In the genomic region with DNA sequence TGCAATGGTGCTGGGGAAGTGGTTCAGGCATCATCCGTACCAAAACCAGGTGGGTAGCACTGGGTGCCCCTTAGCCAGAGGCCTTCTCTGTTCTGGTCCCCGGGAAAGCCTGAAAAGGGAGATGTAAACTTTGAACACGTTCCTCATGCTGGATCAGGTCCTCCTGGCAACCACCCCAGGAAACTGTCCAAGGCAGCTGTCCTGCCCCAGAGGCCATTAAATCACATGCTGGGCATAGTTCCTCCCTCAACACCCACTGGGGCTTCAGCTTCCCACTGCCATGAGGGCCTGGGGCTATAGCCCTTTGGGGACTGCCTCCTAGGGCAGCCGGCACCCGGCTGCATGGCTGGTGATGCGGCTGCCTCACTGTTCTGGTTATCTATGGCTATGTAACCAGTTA, we compare ENCODE assay signal across 22 cellular contexts.
"Had no signal": no experiment of that assay in that cellular context is flagged by ENCODE, and none has a peak within 500 bp of the region (broad histone marks: within the 10 kb centered on the region; RNA-seq: fewer than 3 reads in every experiment).

No MANE protein-coding gene starts in this region.

- H3K27me3 ChIP-seq: pancreas, thyroid gland, vagina had no signal

- H3K36me3 ChIP-seq: esophagus squamous epithelium, left lung, lower lobe of right lung, neutrophil, pancreas, stomach, thyroid gland, vagina had no signal

- H3K4me3 ChIP-seq: coronary artery, esophagus squamous epithelium, left lung, lower lobe of right lung, pancreas, stomach, thyroid gland, vagina had no signal

- H3K9me3 ChIP-seq: lower lobe of right lung, neutrophil, pancreas, thyroid gland, vagina had no signal

- H3K4me1 ChIP-seq: esophagus squamous epithelium, left lung, lower lobe of right lung, pancreas, stomach, thyroid gland, vagina had no signal

- H3K4me1 Mint-ChIP-seq: natural killer cell; stimulated activated effector memory CD8-positive, alpha-beta T cell treated with anti-CD3 and anti-CD28 coated beads, Interleukin-12 subunit alpha, Interleukin-12 subunit beta, amount 100 ng/mL, for 72 hours had no signal

- H3K4me3 Mint-ChIP-seq: natural killer cell; neural crest cell; stimulated activated effector memory CD8-positive, alpha-beta T cell treated with anti-CD3 and anti-CD28 coated beads, Interleukin-12 subunit alpha, Interleukin-12 subunit beta, amount 100 ng/mL, for 72 hours had no signal

- DNase-seq: dermis blood vessel endothelial cell; effector memory CD4-positive, alpha-beta T cell; esophagus squamous epithelium; head of caudate nucleus; kidney; lower lobe of right lung; natural killer cell; pancreas; retina; stimulated activated CD4-positive, alpha-beta T cell treated with anti-CD3 and anti-CD28 coated beads, Interleukin-2, amount 100 ng/mL, for 24 hours; stimulated activated CD4-positive, alpha-beta T cell treated with anti-CD3 and anti-CD28 coated beads, Interleukin-4, amount 100 ng/mL, for 24 hours; stimulated activated naive CD4-positive, alpha-beta T cell treated with Interleukin-2 at 50 U/mL for 16 hours; stomach; thyroid gland; trophoblast cell had no signal

- H3K36me3 Mint-ChIP-seq: natural killer cell; stimulated activated effector memory CD8-positive, alpha-beta T cell treated with anti-CD3 and anti-CD28 coated beads, Interleukin-12 subunit alpha, Interleukin-12 subunit beta, amount 100 ng/mL, for 72 hours had no signal

- H3K9me3 Mint-ChIP-seq: natural killer cell; neural crest cell; stimulated activated effector memory CD8-positive, alpha-beta T cell treated with anti-CD3 and anti-CD28 coated beads, Interleukin-12 subunit alpha, Interleukin-12 subunit beta, amount 100 ng/mL, for 72 hours had no signal

- H3K27ac ChIP-seq: coronary artery, esophagus squamous epithelium, left lung, lower lobe of right lung, neutrophil, pancreas, stomach, thyroid gland, vagina had no signal

- ATAC-seq: left lung; lower lobe of right lung; natural killer cell; pancreas; sciatic nerve; stimulated activated effector memory CD8-positive, alpha-beta T cell treated with anti-CD3 and anti-CD28 coated beads, Interleukin-12 subunit alpha, Interleukin-12 subunit beta, amount 100 ng/mL, for 72 hours had no signal

- H3K27ac Mint-ChIP-seq: natural killer cell had no signal
